Comparison of ENCODE assay signal across 17 cellular contexts in genomic region chr2:96391153-96391827, GRCh38.
"Had no signal": no experiment of that assay in that cellular context is flagged by ENCODE, and none has a peak within 500 bp of the region (broad histone marks: within the 10 kb centered on the region; RNA-seq: fewer than 3 reads in every experiment).

No MANE protein-coding gene starts in this region.

- H3K27me3 ChIP-seq: neural progenitor cell, uterus had no signal

- H3K27ac ChIP-seq: cardiac muscle cell, coronary artery, epithelial cell of prostate, neural progenitor cell, tibial artery, uterus, WERI-Rb-1 had no signal

- ATAC-seq: activated naive CD4-positive, alpha-beta T cell treated with anti-CD3 and anti-CD28 coated beads, Interleukin-2, amount 50 U/mL, for 72 hours; left cardiac atrium; stimulated activated memory B cell treated with anti-CD40 and anti-IgM and Interleukin-4, amounts not matched to agents 10 μg/mL and 1 μg/mL and 100 μg/mL, for 72 hours had no signal

- H3K4me1 Mint-ChIP-seq: stimulated activated memory B cell treated with anti-CD40 and anti-IgM and Interleukin-4, amounts not matched to agents 10 μg/mL and 1 μg/mL and 100 μg/mL, for 72 hours had no signal

- DNase-seq: activated CD4-positive, alpha-beta memory T cell treated with anti-CD3 and anti-CD28 coated beads, Interleukin-2, amount 10 ng/mL, durations not matched to agents 7 days and 5 days; activated gamma-delta T cell; activated T-cell treated with anti-CD3 and anti-CD28 coated beads, Interleukin-2, amount 50 U/mL, for 48 hours; effector memory CD4-positive, alpha-beta T cell; left cardiac atrium; stimulated activated CD4-positive, alpha-beta T cell treated with anti-CD3 and anti-CD28 coated beads, Interleukin-12 subunit alpha, Interleukin-12 subunit beta, amount 100 ng/mL, for 4 hours; tibial artery; uterus; WERI-Rb-1 had no signal

- H3K4me3 ChIP-seq: cardiac muscle cell, coronary artery, lung, neural progenitor cell, tibial artery, uterus had no signal

- H3K4me1 ChIP-seq: neural progenitor cell, tibial artery, uterus had no signal

- H3K27ac Mint-ChIP-seq: activated CD4-positive, alpha-beta memory T cell treated with anti-CD3 and anti-CD28 coated beads, Interleukin-2, amount 10 ng/mL, durations not matched to agents 7 days and 5 days; activated naive CD4-positive, alpha-beta T cell treated with anti-CD3 and anti-CD28 coated beads, Interleukin-2, amount 50 U/mL, for 72 hours; neural progenitor cell; stimulated activated memory B cell treated with anti-CD40 and anti-IgM and Interleukin-4, amounts not matched to agents 10 μg/mL and 1 μg/mL and 100 μg/mL, for 72 hours; T-helper 1 cell treated with Interleukin-12 subunit alpha and Interleukin-12 subunit beta and Interleukin-4 antibody, amounts not matched to agents 30 μg/mL and 1 μg/mL, for 36 hours had no signal

- H3K36me3 ChIP-seq: cardiac muscle cell, neural progenitor cell, tibial artery, uterus, WERI-Rb-1 had no signal

- H3K9me3 ChIP-seq: tibial artery, uterus had no signal

- H3K4me3 Mint-ChIP-seq: activated CD4-positive, alpha-beta memory T cell treated with anti-CD3 and anti-CD28 coated beads, Interleukin-2, amount 10 ng/mL, durations not matched to agents 7 days and 5 days; neural progenitor cell; stimulated activated memory B cell treated with anti-CD40 and anti-IgM and Interleukin-4, amounts not matched to agents 10 μg/mL and 1 μg/mL and 100 μg/mL, for 72 hours; T-helper 1 cell treated with Interleukin-12 subunit alpha and Interleukin-12 subunit beta and Interleukin-4 antibody, amounts not matched to agents 30 μg/mL and 1 μg/mL, for 36 hours had no signal

- H3K36me3 Mint-ChIP-seq: activated naive CD4-positive, alpha-beta T cell treated with anti-CD3 and anti-CD28 coated beads, Interleukin-2, amount 50 U/mL, for 72 hours; neural progenitor cell; stimulated activated memory B cell treated with anti-CD40 and anti-IgM and Interleukin-4, amounts not matched to agents 10 μg/mL and 1 μg/mL and 100 μg/mL, for 72 hours had no signal

- H3K9me3 Mint-ChIP-seq: activated CD4-positive, alpha-beta memory T cell treated with anti-CD3 and anti-CD28 coated beads, Interleukin-2, amount 10 ng/mL, durations not matched to agents 7 days and 5 days; activated naive CD4-positive, alpha-beta T cell treated with anti-CD3 and anti-CD28 coated beads, Interleukin-2, amount 50 U/mL, for 72 hours; neural progenitor cell; stimulated activated memory B cell treated with anti-CD40 and anti-IgM and Interleukin-4, amounts not matched to agents 10 μg/mL and 1 μg/mL and 100 μg/mL, for 72 hours; T-helper 1 cell treated with Interleukin-12 subunit alpha and Interleukin-12 subunit beta and Interleukin-4 antibody, amounts not matched to agents 30 μg/mL and 1 μg/mL, for 36 hours had no signal
